ENCODE assay signal across 37 cellular contexts in the genomic region with DNA sequence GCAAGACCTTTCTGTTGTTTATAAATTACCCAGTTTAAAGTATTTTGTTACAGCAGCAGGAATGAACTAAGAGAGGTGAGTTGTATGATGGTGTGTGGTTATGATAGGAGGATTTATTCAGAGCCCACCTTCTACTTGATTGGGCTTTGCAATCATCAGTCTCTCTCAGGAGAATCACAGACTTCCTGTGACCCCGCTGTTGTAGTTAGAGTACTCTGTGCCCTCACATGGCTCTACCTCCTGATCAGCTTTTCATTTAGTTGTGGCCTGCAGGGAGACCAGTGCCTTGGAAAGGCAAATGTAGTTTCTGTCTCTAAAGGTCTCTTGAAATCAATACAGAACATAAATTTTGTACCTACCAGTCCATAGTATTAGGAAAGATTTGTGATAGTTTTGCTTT. TPM values are rescaled to one million over a fixed set of nuclear protein-coding genes. Genes with fewer than 3 reads are reported as not detected.
"Had no signal": no experiment of that assay in that cellular context is flagged by ENCODE, and none has a peak within 500 bp of the region (broad histone marks: within the 10 kb centered on the region; RNA-seq: fewer than 3 reads in every experiment).

No MANE protein-coding gene starts in this region.

- H3K27ac Mint-ChIP-seq: activated CD4-positive, alpha-beta memory T cell treated with anti-CD3 and anti-CD28 coated beads, Interleukin-2, amount 10 ng/mL, durations not matched to agents 7 days and 5 days; activated CD4-positive, alpha-beta T cell treated with anti-CD3 and anti-CD28 coated beads for 36 hours; activated CD4-positive, alpha-beta T cell treated with anti-CD3 and anti-CD28 coated beads, Interleukin-2, amount 10 ng/mL, durations not matched to agents 7 days and 5 days; activated CD8-positive, alpha-beta memory T cell treated with anti-CD3 and anti-CD28 coated beads, Interleukin-2, amount 10 ng/mL, durations not matched to agents 7 days and 5 days; activated CD8-positive, alpha-beta T cell treated with anti-CD3 and anti-CD28 coated beads, Interleukin-2, amount 10 ng/mL, durations not matched to agents 7 days and 5 days; activated naive CD4-positive, alpha-beta T cell treated with anti-CD3 and anti-CD28 coated beads, Interleukin-2, amount 10 ng/mL, durations not matched to agents 7 days and 5 days; activated naive CD4-positive, alpha-beta T cell treated with anti-CD3 and anti-CD28 coated beads, Interleukin-2, amount 50 U/mL, for 24 hours; activated naive CD8-positive, alpha-beta T cell; activated naive CD8-positive, alpha-beta T cell treated with anti-CD3 and anti-CD28 coated beads, Interleukin-2, amount 10 ng/mL, durations not matched to agents 7 days and 5 days; activated naive CD8-positive, alpha-beta T cell treated with anti-CD3 and anti-CD28 coated beads, Interleukin-2, amount 50 U/mL, for 24 hours; activated T-cell treated with anti-CD3 and anti-CD28 coated beads, Interleukin-2, amount 50 U/mL, for 24 hours; activated T-helper 2 cell treated with anti-CD3 and anti-CD28 coated beads, Interferon-gamma antibody, Interleukin-2, Interleukin-4, amounts not matched to agents 10 μg/mL and 5 μg/mL and 100 μg/mL, durations not matched to agents 14 hours and 24 hours and 36 hours; brain; T-helper 1 cell treated with Interleukin-12 subunit alpha and Interleukin-12 subunit beta and Interleukin-4 antibody, amounts not matched to agents 30 μg/mL and 1 μg/mL, for 36 hours; T-helper 2 cell treated with Interferon-gamma antibody and Interleukin-4, amounts not matched to agents 5 μg/mL and 100 μg/mL, for 36 hours had no signal

- H3K4me1 Mint-ChIP-seq: central memory CD8-positive, alpha-beta T cell had no signal

- ATAC-seq: activated CD4-positive, alpha-beta T cell treated with anti-CD3 and anti-CD28 coated beads for 36 hours; activated CD4-positive, CD25-positive, alpha-beta regulatory T cell treated with anti-CD3 and anti-CD28 coated beads, Interleukin-2, amount 50 U/mL, for 24 hours; activated CD8-positive, alpha-beta memory T cell treated with anti-CD3 and anti-CD28 coated beads, Interleukin-2, amount 10 ng/mL, durations not matched to agents 7 days and 5 days; activated CD8-positive, alpha-beta T cell treated with anti-CD3 and anti-CD28 coated beads, Interleukin-2, amount 10 ng/mL, durations not matched to agents 7 days and 5 days; activated naive CD8-positive, alpha-beta T cell treated with anti-CD3 and anti-CD28 coated beads, Interleukin-2, amount 50 U/mL, for 24 hours had no signal

- H3K9me3 Mint-ChIP-seq: activated CD4-positive, alpha-beta memory T cell treated with anti-CD3 and anti-CD28 coated beads, Interleukin-2, amount 10 ng/mL, durations not matched to agents 7 days and 5 days; activated CD4-positive, alpha-beta T cell treated with anti-CD3 and anti-CD28 coated beads, Interleukin-2, amount 10 ng/mL, durations not matched to agents 7 days and 5 days; activated naive CD4-positive, alpha-beta T cell treated with anti-CD3 and anti-CD28 coated beads, Interleukin-2, amount 10 ng/mL, durations not matched to agents 7 days and 5 days; activated naive CD4-positive, alpha-beta T cell treated with anti-CD3 and anti-CD28 coated beads, Interleukin-2, amount 50 U/mL, for 24 hours; activated naive CD8-positive, alpha-beta T cell treated with anti-CD3 and anti-CD28 coated beads, Interleukin-2, amount 10 ng/mL, durations not matched to agents 7 days and 5 days; activated naive CD8-positive, alpha-beta T cell treated with anti-CD3 and anti-CD28 coated beads, Interleukin-2, amount 50 U/mL, for 24 hours; activated T-cell treated with anti-CD3 and anti-CD28 coated beads, Interleukin-2, amount 50 U/mL, for 24 hours; activated T-helper 2 cell treated with anti-CD3 and anti-CD28 coated beads, Interferon-gamma antibody, Interleukin-2, Interleukin-4, amounts not matched to agents 10 μg/mL and 5 μg/mL and 100 μg/mL, durations not matched to agents 14 hours and 24 hours and 36 hours; brain; central memory CD8-positive, alpha-beta T cell; T-helper 1 cell treated with Interleukin-12 subunit alpha and Interleukin-12 subunit beta and Interleukin-4 antibody, amounts not matched to agents 30 μg/mL and 1 μg/mL, for 36 hours; T-helper 2 cell treated with Interferon-gamma antibody and Interleukin-4, amounts not matched to agents 5 μg/mL and 100 μg/mL, for 36 hours had no signal

- H3K4me3 ChIP-seq: ascending aorta, cardiac muscle cell had no signal

- H3K9me3 ChIP-seq: ascending aorta had no signal

- H3K4me3 Mint-ChIP-seq: activated CD4-positive, alpha-beta memory T cell treated with anti-CD3 and anti-CD28 coated beads, Interleukin-2, amount 10 ng/mL, durations not matched to agents 7 days and 5 days; activated CD4-positive, alpha-beta T cell treated with anti-CD3 and anti-CD28 coated beads for 36 hours; activated CD4-positive, alpha-beta T cell treated with anti-CD3 and anti-CD28 coated beads, Interleukin-2, amount 10 ng/mL, durations not matched to agents 7 days and 5 days; activated CD8-positive, alpha-beta memory T cell treated with anti-CD3 and anti-CD28 coated beads, Interleukin-2, amount 10 ng/mL, durations not matched to agents 7 days and 5 days; activated CD8-positive, alpha-beta T cell treated with anti-CD3 and anti-CD28 coated beads, Interleukin-2, amount 10 ng/mL, durations not matched to agents 7 days and 5 days; activated naive CD4-positive, alpha-beta T cell treated with anti-CD3 and anti-CD28 coated beads, Interleukin-2, amount 10 ng/mL, durations not matched to agents 7 days and 5 days; activated naive CD4-positive, alpha-beta T cell treated with anti-CD3 and anti-CD28 coated beads, Interleukin-2, amount 50 U/mL, for 24 hours; activated naive CD8-positive, alpha-beta T cell; activated naive CD8-positive, alpha-beta T cell treated with anti-CD3 and anti-CD28 coated beads, Interleukin-2, amount 10 ng/mL, durations not matched to agents 7 days and 5 days; activated naive CD8-positive, alpha-beta T cell treated with anti-CD3 and anti-CD28 coated beads, Interleukin-2, amount 50 U/mL, for 24 hours; activated T-cell treated with anti-CD3 and anti-CD28 coated beads, Interleukin-2, amount 50 U/mL, for 24 hours; brain; central memory CD8-positive, alpha-beta T cell; T-helper 1 cell treated with Interleukin-12 subunit alpha and Interleukin-12 subunit beta and Interleukin-4 antibody, amounts not matched to agents 30 μg/mL and 1 μg/mL, for 36 hours; T-helper 2 cell treated with Interferon-gamma antibody and Interleukin-4, amounts not matched to agents 5 μg/mL and 100 μg/mL, for 36 hours had no signal

- H3K36me3 ChIP-seq: ascending aorta, cardiac muscle cell had no signal

- H3K27me3 Mint-ChIP-seq: activated CD4-positive, alpha-beta memory T cell treated with anti-CD3 and anti-CD28 coated beads, Interleukin-2, amount 10 ng/mL, durations not matched to agents 7 days and 5 days; activated CD4-positive, alpha-beta T cell treated with anti-CD3 and anti-CD28 coated beads for 36 hours; activated CD4-positive, alpha-beta T cell treated with anti-CD3 and anti-CD28 coated beads, Interleukin-2, amount 10 ng/mL, durations not matched to agents 7 days and 5 days; activated CD8-positive, alpha-beta memory T cell treated with anti-CD3 and anti-CD28 coated beads, Interleukin-2, amount 10 ng/mL, durations not matched to agents 7 days and 5 days; activated naive CD4-positive, alpha-beta T cell treated with anti-CD3 and anti-CD28 coated beads, Interleukin-2, amount 10 ng/mL, durations not matched to agents 7 days and 5 days; activated naive CD4-positive, alpha-beta T cell treated with anti-CD3 and anti-CD28 coated beads, Interleukin-2, amount 50 U/mL, for 24 hours; activated naive CD8-positive, alpha-beta T cell; activated naive CD8-positive, alpha-beta T cell treated with anti-CD3 and anti-CD28 coated beads, Interleukin-2, amount 10 ng/mL, durations not matched to agents 7 days and 5 days; activated naive CD8-positive, alpha-beta T cell treated with anti-CD3 and anti-CD28 coated beads, Interleukin-2, amount 50 U/mL, for 24 hours; activated T-cell treated with anti-CD3 and anti-CD28 coated beads, Interleukin-2, amount 50 U/mL, for 24 hours; brain; central memory CD8-positive, alpha-beta T cell had no signal

- DNase-seq: activated CD4-positive, alpha-beta memory T cell treated with anti-CD3 and anti-CD28 coated beads, Interleukin-2, amount 10 ng/mL, durations not matched to agents 7 days and 5 days; activated CD4-positive, alpha-beta T cell treated with anti-CD3 and anti-CD28 coated beads for 1 hour; activated CD4-positive, alpha-beta T cell treated with anti-CD3 and anti-CD28 coated beads for 36 hours; activated CD4-positive, alpha-beta T cell treated with anti-CD3 and anti-CD28 coated beads, Interleukin-2, amount 10 ng/mL, durations not matched to agents 7 days and 5 days; activated CD4-positive, alpha-beta T cell treated with anti-CD3 and anti-CD28 coated beads, Interleukin-2, amount 50 U/mL, for 48 hours; activated CD4-positive, CD25-positive, alpha-beta regulatory T cell; activated CD8-positive, alpha-beta memory T cell treated with anti-CD3 and anti-CD28 coated beads for 24 hours; activated CD8-positive, alpha-beta memory T cell treated with anti-CD3 and anti-CD28 coated beads, Interleukin-2, amount 10 ng/mL, durations not matched to agents 7 days and 5 days; activated CD8-positive, alpha-beta memory T cell treated with anti-CD3 and anti-CD28 coated beads, Interleukin-2, amount 50 U/mL, for 48 hours; activated CD8-positive, alpha-beta T cell treated with anti-CD3 and anti-CD28 coated beads, Interleukin-2, amount 10 ng/mL, durations not matched to agents 7 days and 5 days; activated effector memory CD4-positive, alpha-beta T cell treated with Interleukin-2 at 50 U/mL for 16 hours; activated gamma-delta T cell; activated naive CD4-positive, alpha-beta T cell treated with anti-CD3 and anti-CD28 coated beads, Interleukin-2, amount 10 ng/mL, durations not matched to agents 7 days and 5 days; activated naive CD4-positive, alpha-beta T cell treated with Interleukin-2 at 50 U/mL for 16 hours; activated naive CD8-positive, alpha-beta T cell treated with anti-CD3 and anti-CD28 coated beads, Interleukin-2, amount 10 ng/mL, durations not matched to agents 7 days and 5 days; activated naive CD8-positive, alpha-beta T cell treated with anti-CD3 and anti-CD28 coated beads, Interleukin-2, amount 50 U/mL, for 24 hours; activated T-cell treated with anti-CD3 and anti-CD28 coated beads, Interleukin-2, amount 50 U/mL, for 24 hours; activated T-cell treated with anti-CD3 and anti-CD28 coated beads, Interleukin-2, amount 50 U/mL, for 48 hours; amygdala; anterior cingulate cortex; caudate nucleus; cerebellar nuclear complex; T-helper 1 cell; T-helper 2 cell; T-helper 9 cell had no signal

- H3K27ac ChIP-seq: ascending aorta, cardiac muscle cell, VCaP had no signal

- H3K27me3 ChIP-seq: ascending aorta, cardiac muscle cell had no signal

- H3K36me3 Mint-ChIP-seq: activated CD8-positive, alpha-beta memory T cell treated with anti-CD3 and anti-CD28 coated beads, Interleukin-2, amount 10 ng/mL, durations not matched to agents 7 days and 5 days; activated naive CD4-positive, alpha-beta T cell treated with anti-CD3 and anti-CD28 coated beads, Interleukin-2, amount 10 ng/mL, durations not matched to agents 7 days and 5 days; activated naive CD4-positive, alpha-beta T cell treated with anti-CD3 and anti-CD28 coated beads, Interleukin-2, amount 50 U/mL, for 24 hours; activated naive CD8-positive, alpha-beta T cell; activated naive CD8-positive, alpha-beta T cell treated with anti-CD3 and anti-CD28 coated beads, Interleukin-2, amount 10 ng/mL, durations not matched to agents 7 days and 5 days; brain had no signal

RNA-seq across cellular contexts. Expression of a gene that starts 7.6 kb away (rescaled TPM):
- total RNA-seq: bronchial epithelial cell had no signal

RNA-seq across cellular contexts. Expression of a gene that starts 30.7 kb away (rescaled TPM):
- total RNA-seq: activated CD8-positive, alpha-beta T cell treated with anti-CD3 and anti-CD28 coated beads, Interleukin-2, amount 10 ng/mL, durations not matched to agents 7 days and 5 days; activated naive CD8-positive, alpha-beta T cell treated with anti-CD3 and anti-CD28 coated beads, Interleukin-2, amount 10 ng/mL, durations not matched to agents 7 days and 5 days; ascending aorta; cardiac muscle cell had no signal
- polyA plus RNA-seq: cardiac muscle cell had no signal

RNA-seq across cellular contexts. Expression of a gene that starts 43.4 kb away (rescaled TPM):
- total RNA-seq: activated CD4-positive, alpha-beta memory T cell treated with anti-CD3 and anti-CD28 coated beads, Interleukin-2, amount 10 ng/mL, durations not matched to agents 7 days and 5 days; activated CD4-positive, alpha-beta T cell treated with anti-CD3 and anti-CD28 coated beads for 36 hours; activated CD4-positive, alpha-beta T cell treated with anti-CD3 and anti-CD28 coated beads, Interleukin-2, amount 10 ng/mL, durations not matched to agents 7 days and 5 days; activated CD8-positive, alpha-beta memory T cell treated with anti-CD3 and anti-CD28 coated beads, Interleukin-2, amount 10 ng/mL, durations not matched to agents 7 days and 5 days; activated CD8-positive, alpha-beta T cell treated with anti-CD3 and anti-CD28 coated beads, Interleukin-2, amount 10 ng/mL, durations not matched to agents 7 days and 5 days; activated naive CD8-positive, alpha-beta T cell treated with anti-CD3 and anti-CD28 coated beads, Interleukin-2, amount 10 ng/mL, durations not matched to agents 7 days and 5 days; activated T-helper 2 cell treated with anti-CD3 and anti-CD28 coated beads, Interferon-gamma antibody, Interleukin-2, Interleukin-4, amounts not matched to agents 10 μg/mL and 5 μg/mL and 100 μg/mL, durations not matched to agents 14 hours and 24 hours and 36 hours; bronchial epithelial cell; cardiac muscle cell had no signal
